In genomic region chr10:96747734-96748550, GRCh38 we compare ENCODE assay signal across 8 cellular contexts. TPM values are rescaled to one million over a fixed set of nuclear protein-coding genes. Genes with fewer than 3 reads are reported as not detected.
DNase-seq lines count a peak whose midpoint lies in the region; ATAC-seq and TF ChIP-seq lines count a peak whose summit lies in the region.

No MANE protein-coding gene starts in this region.

- TF ChIP-seq CTCF in GM06990 (IDR thresholded peaks at IDR 0.05; ENCODE audit: insufficient read depth, low read length, poor library complexity, severe bottlenecking) = no peak

- peaks cover 19% of the 10 kb centered on the region for H3K27me3 Mint-ChIP-seq in activated T-helper 2 cell treated with anti-CD3 and anti-CD28 coated beads, Interferon-gamma antibody, Interleukin-2, Interleukin-4, amounts not matched to agents 10 μg/mL and 5 μg/mL and 100 μg/mL, durations not matched to agents 14 hours and 24 hours and 36 hours (ENCODE audit: low read depth)

- peak overlapping the region; percentile 26 for H3K4me3 Mint-ChIP-seq in activated T-helper 2 cell treated with anti-CD3 and anti-CD28 coated beads, Interferon-gamma antibody, Interleukin-2, Interleukin-4, amounts not matched to agents 10 μg/mL and 5 μg/mL and 100 μg/mL, durations not matched to agents 14 hours and 24 hours and 36 hours (ENCODE audit: low read depth)

- no peaks in the 10 kb centered on the region for H3K9me3 Mint-ChIP-seq in activated T-helper 2 cell treated with anti-CD3 and anti-CD28 coated beads, Interferon-gamma antibody, Interleukin-2, Interleukin-4, amounts not matched to agents 10 μg/mL and 5 μg/mL and 100 μg/mL, durations not matched to agents 14 hours and 24 hours and 36 hours

- H3K36me3 ChIP-seq in GM06990 (ENCODE audit: control insufficient read depth, insufficient read depth, low read length) = no peaks in the 10 kb centered on the region

- peak overlapping the region; percentile 51 for H3K27ac Mint-ChIP-seq in activated T-helper 2 cell treated with anti-CD3 and anti-CD28 coated beads, Interferon-gamma antibody, Interleukin-2, Interleukin-4, amounts not matched to agents 10 μg/mL and 5 μg/mL and 100 μg/mL, durations not matched to agents 14 hours and 24 hours and 36 hours

- H3K36me3 Mint-ChIP-seq in activated T-helper 2 cell treated with anti-CD3 and anti-CD28 coated beads, Interferon-gamma antibody, Interleukin-2, Interleukin-4, amounts not matched to agents 10 μg/mL and 5 μg/mL and 100 μg/mL, durations not matched to agents 14 hours and 24 hours and 36 hours (ENCODE audit: low read depth) = no peaks in the 10 kb centered on the region

- H3K4me1 Mint-ChIP-seq in activated T-helper 2 cell treated with anti-CD3 and anti-CD28 coated beads, Interferon-gamma antibody, Interleukin-2, Interleukin-4, amounts not matched to agents 10 μg/mL and 5 μg/mL and 100 μg/mL, durations not matched to agents 14 hours and 24 hours and 36 hours (ENCODE audit: low read depth) = peaks cover 18% of the 10 kb centered on the region

- peak; percentile 93 for ATAC-seq in GM21381 (IDR thresholded peaks at IDR 0.05; ENCODE audit: unreplicated experiment)
- peak; percentile 75 for ATAC-seq in HG03520 (IDR thresholded peaks at IDR 0.05; ENCODE audit: unreplicated experiment)

- 0 out of 2 replicates have a peak overlapping the region, but pooled peaks have one; percentile 14 for H3K4me3 ChIP-seq in GM06990 (replicated peaks; ENCODE audit: low read depth, low read length)

- no peaks in the 10 kb centered on the region for H3K27me3 ChIP-seq in GM06990 (replicated peaks; ENCODE audit: control insufficient read depth, insufficient read depth, low read length)

- intact Hi-C loops in activated T-helper 2 cell treated with anti-CD3 and anti-CD28 coated beads, Interferon-gamma antibody, Interleukin-2, Interleukin-4, amounts not matched to agents 10 μg/mL and 5 μg/mL and 100 μg/mL, durations not matched to agents 14 hours and 24 hours and 36 hours (cut with micrococcal nuclease) = loop anchor here (1.0 to 2.0 kb wide), 6 partner anchors 53 to 470 kb away; partner anchors contain the start of gene LCOR

- DNase-seq in GM06990 (ENCODE audit: extremely low read depth, insufficient read length) (peak; percentile 85), GOT3 (lab: John Stamatoyannopoulos, UW) (no peak), NCI-H69 (lab: John Stamatoyannopoulos, UW) (no peak), cerebellum (ENCODE audit: low spot score) (no peak)
- DNase-seq in activated T-helper 2 cell treated with anti-CD3 and anti-CD28 coated beads, Interferon-gamma antibody, Interleukin-2, Interleukin-4, amounts not matched to agents 10 μg/mL and 5 μg/mL and 100 μg/mL, durations not matched to agents 14 hours and 24 hours and 36 hours (ENCODE audit: low spot score) = peak; percentile 20
- DNase-seq in effector CD8-positive, alpha-beta T cell (lab: John Stamatoyannopoulos, UW) = no peak

RNA-seq across cellular contexts. Expression of gene PIK3AP1, which starts 27.6 kb away (rescaled TPM):
- 12.4 and 14.0 TPM in 2 replicates for total RNA-seq in activated T-helper 2 cell treated with anti-CD3 and anti-CD28 coated beads, Interferon-gamma antibody, Interleukin-2, Interleukin-4, amounts not matched to agents 10 μg/mL and 5 μg/mL and 100 μg/mL, durations not matched to agents 14 hours and 24 hours and 36 hours
- total RNA-seq in cerebellum = 2.1 TPM

Comparison
In these comparisons a context has a peak if more than half of its experiments do, and no peak if none do; other contexts are left out.
1. DNase-seq: peak in GM06990 (single experiment) and activated T-helper 2 cell treated with anti-CD3 and anti-CD28 coated beads, Interferon-gamma antibody, Interleukin-2, Interleukin-4, amounts not matched to agents 10 μg/mL and 5 μg/mL and 100 μg/mL, durations not matched to agents 14 hours and 24 hours and 36 hours (single experiment); none in GOT3 (single experiment), NCI-H69 (single experiment), effector CD8-positive, alpha-beta T cell (single experiment) and cerebellum (single experiment).